Comparison of ENCODE assay signal across 11 cellular contexts in genomic region chr3:150238995-150239612, GRCh38.
DNase-seq lines count a peak whose midpoint lies in the region; ATAC-seq and TF ChIP-seq lines count a peak whose summit lies in the region.
"Had no signal": no experiment of that assay in that cellular context is flagged by ENCODE, and none has a peak within 500 bp of the region (broad histone marks: within the 10 kb centered on the region; RNA-seq: fewer than 3 reads in every experiment).

No MANE protein-coding gene starts in this region.

- peak overlapping the region; percentile 66 for H2AFZ ChIP-seq in PC-3 (ENCODE audit: low read length)

- H4K20me1 ChIP-seq in PC-3 (ENCODE audit: low read length) = no peaks in the 10 kb centered on the region

- CTCF ChIA-PET in PC-3 (lab: Charles Lee) = interaction anchor here (0.5 to 2.7 kb wide), 8 partner anchors 9 to 307 kb away, joined by 3 to 11 read pairs (median 3); partner anchors contain the start of genes EIF2A and TSC22D2

- H3K79me2 ChIP-seq in PC-3 (ENCODE audit: low read length) = no peaks in the 10 kb centered on the region

- TF ChIP-seq POLR2A in gastroesophageal sphincter (IDR thresholded peaks at IDR 0.05) = no peak

- H3K4me1 ChIP-seq in PC-3 (ENCODE audit: insufficient read depth, low read length) (peaks cover 46% of the 10 kb centered on the region), gastroesophageal sphincter (peaks cover 11 to 64% (median 13%) of the 10 kb centered on the region in 3 donors)

- no peak for TF ChIP-seq EP300 in gastroesophageal sphincter (IDR thresholded peaks at IDR 0.05)

- DNase-seq in HFF-Myc (ENCODE audit: extremely low read depth, low read depth) (no peak), PC-3 (peak; percentile 77), CD1c-positive myeloid dendritic cell (ENCODE audit: extremely low spot score) (no peak)
- DNase-seq in activated naive CD4-positive, alpha-beta T cell treated with Interleukin-2 at 50 U/mL for 16 hours = no peak
- DNase-seq: activated B cell treated with CpG ODN at 0.5 μM for 24 hours; CD4-positive, CD25-positive, alpha-beta regulatory T cell; stimulated activated CD4-positive, alpha-beta T cell treated with anti-CD3 and anti-CD28 coated beads, Interleukin-1b, Interleukin-23, amount 100 ng/mL, for 48 hours had no signal

- intact Hi-C loops in PC-3 (cut with micrococcal nuclease) = loop anchor here (1.0 to 5.0 kb wide), 6 partner anchors 48 to 256 kb away; no protein-coding TSS in a partner anchor

- no peak overlapping the region for H3K4me3 ChIP-seq in HFF-Myc (replicated peaks; ENCODE audit: low read depth, low read length)
- H3K4me3 ChIP-seq in PC-3 (ENCODE audit: low read length) = peak overlapping the region; percentile 61
- H3K4me3 ChIP-seq in gastroesophageal sphincter = no peak overlapping the region

- H3K27ac ChIP-seq in 22Rv1 (peak overlapping the region; percentile 79), PC-3 (ENCODE audit: low read length) (peak overlapping the region; percentile 95), gastroesophageal sphincter (peak overlapping the region in 3 of 4 donors; percentile 68 to 81 (median 81))

- ATAC-seq in PC-3 (peak; percentile 40), gastroesophageal sphincter (no peak), GM21447 (IDR thresholded peaks at IDR 0.05; ENCODE audit: unreplicated experiment) (no peak), GM21390 (IDR thresholded peaks at IDR 0.05; ENCODE audit: unreplicated experiment) (no peak)

- H3K9me3 ChIP-seq in PC-3 (ENCODE audit: low read length) (no peaks in the 10 kb centered on the region), gastroesophageal sphincter (no peaks in the 10 kb centered on the region)

- H3K4me2 ChIP-seq in PC-3 (ENCODE audit: low read length) = peak overlapping the region; percentile 86

- POLR2A ChIA-PET in PC-3 (lab: Charles Lee; ENCODE audit: unreplicated experiment) = no interaction called here

- H3K9me2 ChIP-seq in PC-3 (replicated peaks; ENCODE audit: low read length) = no peaks in the 10 kb centered on the region

- H3K36me3 ChIP-seq in PC-3 (ENCODE audit: low read depth, low read length) (no peaks in the 10 kb centered on the region), gastroesophageal sphincter (no peaks in the 10 kb centered on the region)

- no peaks in the 10 kb centered on the region for H3K27me3 ChIP-seq in PC-3 (ENCODE audit: low read length)
- no peaks in the 10 kb centered on the region for H3K27me3 ChIP-seq in gastroesophageal sphincter

- peaks cover 10% of the 10 kb centered on the region for H3F3A ChIP-seq in PC-3 (ENCODE audit: low read length, unreplicated experiment)

- no TSS peak for BruUV-seq in PC-3 (replicated peaks; lab: Mats Ljungman, UMichigan)

- 44 to 51% methylated on average over 2 of the region's 5 CpGs for WGBS in gastroesophageal sphincter (ENCODE audit: low coverage in 1 of 2), 2 donors

- H3K9ac ChIP-seq in PC-3 (ENCODE audit: low read length) = peak overlapping the region; percentile 54

- TF ChIP-seq CTCF in 22Rv1 (IDR thresholded peaks at IDR 0.05) (peak; percentile 85), HFF-Myc (IDR thresholded peaks at IDR 0.05; ENCODE audit: low read depth, low read length, missing control alignments) (peak; percentile 44), PC-3 (conservative IDR thresholded peaks at IDR 0.05; ENCODE audit: low read depth, low read length) (peak; percentile 96), gastroesophageal sphincter (IDR thresholded peaks at IDR 0.05) (peak in 1 of 4 experiments; percentile 26)
